9 cellular contexts compared by ENCODE assay signal in the genomic region with DNA sequence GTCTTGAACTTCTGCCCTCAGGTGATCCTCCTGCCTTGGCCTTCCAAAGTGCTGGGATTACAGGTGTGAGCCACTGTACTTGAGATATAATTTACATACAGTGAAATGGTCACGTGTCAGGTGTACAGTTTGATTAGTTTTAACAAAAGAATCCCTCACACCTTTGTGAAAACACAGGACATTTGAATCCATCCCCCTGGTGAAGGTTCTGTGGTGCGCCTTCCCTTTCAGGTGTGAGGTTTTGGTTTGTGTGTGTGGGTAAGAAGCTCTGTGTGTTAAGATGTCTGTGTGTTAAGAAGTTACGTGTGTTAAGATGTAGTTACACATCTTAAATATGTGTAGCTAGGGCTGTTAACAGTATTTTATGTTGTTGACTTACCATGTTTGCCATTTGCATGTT. TPM values are rescaled to one million over a fixed set of nuclear protein-coding genes. Genes with fewer than 3 reads are reported as not detected.
DNase-seq lines count a peak whose midpoint lies in the region; ATAC-seq and TF ChIP-seq lines count a peak whose summit lies in the region.
"Had no signal": no experiment of that assay in that cellular context is flagged by ENCODE, and none has a peak within 500 bp of the region (broad histone marks: within the 10 kb centered on the region; RNA-seq: fewer than 3 reads in every experiment).

No MANE protein-coding gene starts in this region.

- no peak overlapping the region for H3K4me3 ChIP-seq in GM23248
- peak overlapping the region; percentile 11; the same call in 1 of the 2 replicates for H3K4me3 ChIP-seq in SK-N-MC
- no peak overlapping the region for H3K4me3 ChIP-seq in fibroblast of lung (replicated peaks in 1 of 4; ENCODE audit: control extremely low read depth in 1 of 4, insufficient read depth in 1 of 4, low read depth in 3 of 4, low read length in 4 of 4)
- no peak overlapping the region for H3K4me3 ChIP-seq in skin epidermis
- H3K4me3 ChIP-seq in A673 (ENCODE audit: low read depth, low read length, poor library complexity, severe bottlenecking) = no peak overlapping the region

- H3K9me2 ChIP-seq in GM23248 (ENCODE audit: insufficient read depth) = no peaks in the 10 kb centered on the region

- 98 to 100% methylated on average over 3 of the region's 3 CpGs for WGBS in GM23248 (ENCODE audit: low coverage in 1 of 2, low lambda C conversion rate in 2 of 2, missing lambda C conversion rate in 2 of 2), 2 experiments

- H4K20me1 ChIP-seq in GM23248 (ENCODE audit: insufficient read depth) (no peaks in the 10 kb centered on the region), fibroblast of lung (ENCODE audit: control insufficient read depth, extremely low read depth, insufficient read depth, low read length) (no peaks in the 10 kb centered on the region)

- H3K9me3 ChIP-seq in GM23248 (ENCODE audit: low read depth) (no peaks in the 10 kb centered on the region), SK-N-MC (ENCODE audit: low read depth, low read length) (no peaks in the 10 kb centered on the region), fibroblast of lung (ENCODE audit: control insufficient read depth, insufficient read depth, low read depth, low read length) (no peaks in the 10 kb centered on the region), A673 (ENCODE audit: low read depth, low read length, poor library complexity, severe bottlenecking) (no peaks in the 10 kb centered on the region)

- H3K27ac ChIP-seq in GM23248 (peak overlapping the region; percentile 55), SK-N-MC (peak overlapping the region; percentile 57), fibroblast of lung (ENCODE audit: insufficient read depth, low read length) (peak overlapping the region; percentile 5), skin epidermis (peak overlapping the region in 18 of 21 experiments; percentile 5 to 76 (median 64)), A673 (ENCODE audit: low read depth, low read length, poor library complexity, severe bottlenecking) (no peak overlapping the region)

- ATAC-seq in activated CD4-positive, CD25-positive, alpha-beta regulatory T cell treated with anti-CD3 and anti-CD28 coated beads, Interleukin-2, amount 50 U/mL, for 24 hours = no peak
- ATAC-seq in HG03108 (IDR thresholded peaks at IDR 0.05; ENCODE audit: unreplicated experiment) = no peak

- DNase-seq in GM23248 (no peak), SK-N-MC (ENCODE audit: low read depth, low spot score) (no peak), fibroblast of lung (ENCODE audit: low read depth in 2 of 2) (no peak), A673 (ENCODE audit: low spot score) (no peak), kidney tubule cell (ENCODE audit: low spot score) (no peak)
- DNase-seq: Kasumi-1 had no signal

- H3K4me2 ChIP-seq in GM23248 (ENCODE audit: unreplicated experiment) (peak overlapping the region; percentile 10), fibroblast of lung (ENCODE audit: extremely low read depth, insufficient read depth, low read length) (peak overlapping the region; percentile 3)

- peaks cover 20% of the 10 kb centered on the region for H3K4me1 ChIP-seq in GM23248 (ENCODE audit: insufficient read depth)
- H3K4me1 ChIP-seq in fibroblast of lung (ENCODE audit: control insufficient read depth, extremely low read depth, insufficient read depth, low read length) = peaks cover 5% of the 10 kb centered on the region
- peaks cover 15% of the 10 kb centered on the region for H3K4me1 ChIP-seq in A673 (ENCODE audit: insufficient read depth, low read length, poor library complexity, severe bottlenecking)

- in situ Hi-C loops in GM23248 (cut with MboI) = no loop called here

- H3K36me3 ChIP-seq in GM23248 (ENCODE audit: low read depth) (peaks cover 28% of the 10 kb centered on the region), SK-N-MC (ENCODE audit: insufficient read depth, low read length) (peaks cover 62% of the 10 kb centered on the region), fibroblast of lung (ENCODE audit: control insufficient read depth, insufficient read depth, low read length) (peaks cover 2% of the 10 kb centered on the region), A673 (ENCODE audit: insufficient read depth, low read length, poor library complexity, severe bottlenecking) (peaks cover 26% of the 10 kb centered on the region)

- H3K27me3 ChIP-seq in GM23248 (replicated peaks; ENCODE audit: insufficient read depth) = no peaks in the 10 kb centered on the region
- H3K27me3 ChIP-seq in fibroblast of lung (ENCODE audit: control insufficient read depth, insufficient read depth, low read length) = no peaks in the 10 kb centered on the region
- H3K27me3 ChIP-seq in A673 (replicated peaks; ENCODE audit: insufficient read depth, low read depth, low read length, poor library complexity) = no peaks in the 10 kb centered on the region

- POLR2A ChIA-PET in A673 (lab: Charles Lee; ENCODE audit: low non-redundant PET) = no interaction called here

- intact Hi-C loops in A673 (cut with micrococcal nuclease; ENCODE audit: unreplicated experiment) = no loop called here

- H3K79me2 ChIP-seq in GM23248 (ENCODE audit: insufficient read depth) (peaks cover 87% of the 10 kb centered on the region), fibroblast of lung (ENCODE audit: control insufficient read depth, insufficient read depth, low read length) (peaks cover 31% of the 10 kb centered on the region)

- CTCF ChIA-PET in A673 (lab: Charles Lee) = no interaction called here

- no TSS peak for BruUV-seq in A673 (replicated peaks; lab: Mats Ljungman, UMichigan)

- H3K9ac ChIP-seq in GM23248 (peak overlapping the region; percentile 39), SK-N-MC (ENCODE audit: insufficient read length) (peak overlapping the region; percentile 54), fibroblast of lung (ENCODE audit: insufficient read depth, low read length) (no peak overlapping the region)

- H3F3A ChIP-seq in GM23248 (ENCODE audit: insufficient read depth) = peaks cover 8% of the 10 kb centered on the region; the same call in 1 of the 2 replicates

- TF ChIP-seq CTCF in fibroblast of lung (conservative IDR thresholded peaks at IDR 0.05 in 1 of 2, IDR thresholded peaks at IDR 0.05 in 1 of 2; ENCODE audit: low read depth in 1 of 2, low read length in 2 of 2) (no peak), A673 (conservative IDR thresholded peaks at IDR 0.05; ENCODE audit: low read depth, low read length) (no peak)

- H2AFZ ChIP-seq in GM23248 = no peak overlapping the region
- no peak overlapping the region for H2AFZ ChIP-seq in fibroblast of lung (ENCODE audit: low read length)

RNA-seq across cellular contexts. Expression of a gene that starts 4.4 kb away (rescaled TPM):
- 24.4 and 27.4 TPM in 2 replicates for total RNA-seq in GM23248 (2014; rRNA removed; shearing (Covaris generic))
- polyA plus RNA-seq in GM23248 (2016; fragmentation: Nextera tagmentation; extraction: Ambion mirVana) (26.8 and 29.9 TPM in 2 replicates), fibroblast of lung (21.1 and 25.1 TPM in 2 replicates)
- total RNA-seq in fibroblast of lung (31.6 and 32.9 TPM in 2 replicates), A673 (2021) (78.6 and 82.8 TPM in 2 replicates)
- polyA plus RNA-seq in fibroblast of lung (2012) = 31.9 and 33.5 TPM in 2 replicates
- 29.8 and 40.5 TPM in 2 replicates for polyA minus RNA-seq in fibroblast of lung (ENCODE audit: low replicate concordance)
